17 cellular contexts compared by ENCODE assay signal in the genomic region with DNA sequence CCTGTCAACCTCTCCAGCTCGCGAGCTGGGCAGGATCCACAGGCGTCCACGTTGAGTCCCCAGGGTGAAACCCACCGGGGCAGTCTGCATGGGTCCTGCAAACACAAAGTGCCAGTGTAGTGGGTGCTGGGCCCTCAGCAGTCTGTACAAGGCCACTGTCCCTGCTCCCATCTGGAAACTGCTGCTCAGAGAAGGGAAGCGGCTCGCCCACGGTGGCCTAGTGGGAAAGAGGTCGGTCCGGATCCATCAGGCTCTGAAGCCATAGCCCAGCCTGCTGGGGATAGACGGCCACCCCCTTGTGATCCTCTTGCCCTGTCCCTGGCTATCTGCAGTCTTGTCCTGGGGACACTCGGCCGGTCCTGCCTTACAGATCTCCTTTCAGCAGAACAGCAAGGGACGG. TPM values are rescaled to one million over a fixed set of nuclear protein-coding genes. Genes with fewer than 3 reads are reported as not detected.
DNase-seq lines count a peak whose midpoint lies in the region; ATAC-seq, FAIRE-seq and TF ChIP-seq lines count a peak whose summit lies in the region.
"Had no signal": no experiment of that assay in that cellular context is flagged by ENCODE, and none has a peak within 500 bp of the region (broad histone marks: within the 10 kb centered on the region; RNA-seq: fewer than 3 reads in every experiment).

No MANE protein-coding gene starts in this region.

- DNase-seq in GM12892 (ENCODE audit: insufficient read length) (peak; percentile 8), K562 (ENCODE audit: extremely low read depth in 1 of 4, low spot score in 3 of 4) (peak in 1 of 4 experiments; percentile 34), OCI-M1 (lab: John Stamatoyannopoulos, UW) (no peak), NCI-H226 (no peak)
- DNase-seq: activated CD4-positive, alpha-beta T cell treated with anti-CD3 and anti-CD28 coated beads for 36 hours; activated CD8-positive, alpha-beta memory T cell treated with anti-CD3 and anti-CD28 coated beads, Interleukin-2, amount 10 ng/mL, durations not matched to agents 7 days and 5 days; activated effector memory CD4-positive, alpha-beta T cell treated with anti-CD3 and anti-CD28 coated beads, Interleukin-2, amount 50 U/mL, for 16 hours; COR-L47; NCI-H1105; NCI-H69; stimulated activated CD4-positive, alpha-beta T cell treated with anti-CD3 and anti-CD28 coated beads, Interleukin-2, amount 100 ng/mL, for 48 hours had no signal

- H3K27me3 ChIP-seq in K562 (ENCODE audit: control insufficient read depth in 2 of 2, insufficient read depth in 2 of 2, low read length in 2 of 2) (peaks cover 2 to 10% of the 10 kb centered on the region in 2 experiments; a peak in 2 of 5 replicates), rectal smooth muscle tissue (ENCODE audit: control insufficient read depth, insufficient read depth, low read length) (peaks cover 31% of the 10 kb centered on the region)

- TF ChIP-seq POLR2A in GM12892 (IDR thresholded peaks at IDR 0.05; ENCODE audit: low read depth, low read length), result no peak
- TF ChIP-seq POLR2A in K562 (conservative IDR thresholded peaks at IDR 0.05), result no peak

- H4K20me1 ChIP-seq in K562 (replicated peaks; ENCODE audit: control insufficient read depth, insufficient read depth, low read length), result peaks cover 9% of the 10 kb centered on the region; the same call in 1 of the 2 replicates

- H3K9ac ChIP-seq in K562 (ENCODE audit: insufficient read depth in 1 of 2, low read depth in 2 of 2, low read length in 2 of 2) (peak overlapping the region in 1 of 2 experiments; percentile 91; a peak in 2 of 4 replicates), rectal smooth muscle tissue (ENCODE audit: low read length) (no peak overlapping the region)
- H3K9ac ChIP-seq: neural progenitor cell had no signal

- FAIRE-seq in GM12892 (lab: Jason Lieb, UNC) (no peak), K562 (lab: Jason Lieb, UNC) (peak; percentile 32)
- FAIRE-seq: GM19239 had no signal

- no peaks in the 10 kb centered on the region for H3K79me2 ChIP-seq in K562 (ENCODE audit: control insufficient read depth, insufficient read depth, low read length)

- intact Hi-C loops in K562 (cut with micrococcal nuclease), result no loop called here

- CTCF ChIA-PET in K562 (lab: Yijun Ruan, JAX; ENCODE audit: low intra/inter-chr PET ratio), result no interaction called here

- BruUV-seq in K562 (replicated peaks; lab: Mats Ljungman, UMichigan), result no TSS peak

- no peak for TF ChIP-seq RAD21 in K562 (CRISPR knock-in tag; conservative IDR thresholded peaks at IDR 0.05 in 1 of 2, IDR thresholded peaks at IDR 0.05 in 1 of 2)

- in situ Hi-C loops in K562 (cut with MboI), result no loop called here

- POLR2A ChIA-PET in K562 (lab: Yijun Ruan, JAX), result interaction anchor here (0.6 to 1.6 kb wide), 4 partner anchors 11 to 101 kb away, joined by 3 to 5 read pairs (median 4); no protein-coding TSS in a partner anchor

- H3K4me3 ChIP-seq in K562, result no peak overlapping the region
- no peak overlapping the region for H3K4me3 ChIP-seq in rectal smooth muscle tissue (ENCODE audit: low read length)
- H3K4me3 ChIP-seq: neural progenitor cell had no signal

- H2AFZ ChIP-seq in K562 (ENCODE audit: low read depth, low read length), result peak overlapping the region; percentile 49; the same call in 1 of the 2 replicates
- H2AFZ ChIP-seq: neural progenitor cell had no signal

- no peak for TF ChIP-seq EP300 in K562 (IDR thresholded peaks at IDR 0.05; ENCODE audit: low read length)

- no peak for TF ChIP-seq CTCF in K562 (IDR thresholded peaks at IDR 0.05 in 2 of 3, conservative IDR thresholded peaks at IDR 0.05 in 1 of 3; ENCODE audit: insufficient read depth in 2 of 3, low read depth in 1 of 3, low read length in 3 of 3)

- no peak overlapping the region; the same call in 2 of the 3 replicates for H3K27ac ChIP-seq in K562 (ENCODE audit: extremely low read depth, low read depth, low read length)
- H3K27ac ChIP-seq in rectal smooth muscle tissue (ENCODE audit: low read depth, low read length), result peak overlapping the region; percentile 14
- H3K27ac ChIP-seq: neural progenitor cell had no signal

- peaks cover 1% of the 10 kb centered on the region for H3K9me1 ChIP-seq in K562 (ENCODE audit: control insufficient read depth, insufficient read depth, low read length)

- H3K4me2 ChIP-seq in K562 (ENCODE audit: insufficient read depth, low read length), result no peak overlapping the region
- H3K4me2 ChIP-seq: neural progenitor cell had no signal

- peak; percentile 54 for ATAC-seq in K562
- no peak for ATAC-seq in HG03025 (IDR thresholded peaks at IDR 0.05; ENCODE audit: low FRiP score, unreplicated experiment)
- ATAC-seq: activated CD4-positive, alpha-beta T cell treated with anti-CD3 and anti-CD28 coated beads for 36 hours; activated CD8-positive, alpha-beta memory T cell treated with anti-CD3 and anti-CD28 coated beads, Interleukin-2, amount 10 ng/mL, durations not matched to agents 7 days and 5 days had no signal

- WGBS in K562 (ENCODE audit: insufficient coverage, low coverage, missing lambda C conversion rate), result 41% methylated on average over 14 of the region's 14 CpGs

- H3K9me3 ChIP-seq in K562 (replicated peaks; ENCODE audit: control insufficient read depth, insufficient read depth, low read depth, low read length), result no peaks in the 10 kb centered on the region

- H3K36me3 ChIP-seq in K562 (ENCODE audit: control insufficient read depth, insufficient read depth, low read length) (no peaks in the 10 kb centered on the region), rectal smooth muscle tissue (ENCODE audit: control insufficient read depth, insufficient read depth, low read length) (no peaks in the 10 kb centered on the region)
- H3K36me3 ChIP-seq: neural progenitor cell had no signal

- H3K4me1 ChIP-seq in K562 (replicated peaks in 1 of 2; ENCODE audit: control insufficient read depth in 2 of 2, insufficient read depth in 2 of 2, low read length in 2 of 2) (peaks cover 17 to 67% of the 10 kb centered on the region in 2 experiments), rectal smooth muscle tissue (ENCODE audit: control insufficient read depth, insufficient read depth, low read length) (peaks cover 5% of the 10 kb centered on the region)

RNA-seq across cellular contexts. Expression of a gene that starts 2.6 kb away (rescaled TPM):
- polyA plus RNA-seq in GM12892 (2012; ENCODE audit: missing spikeins), result 0.42 TPM
- total RNA-seq in K562 (2011; cell fraction: chromatin; rRNA removed; ENCODE audit: low replicate concordance), result 5.2 and 12.7 TPM in 2 replicates
- 5.7 and 6.5 TPM in 2 replicates for total RNA-seq in K562 (2011; cell fraction: nucleolus; rRNA removed)
- total RNA-seq in K562 (2011; cell fraction: nucleoplasm; rRNA removed), result 4.3 and 5.3 TPM in 2 replicates
- total RNA-seq in K562 (2014; rRNA removed) (2.2 and 3.3 TPM in 2 replicates), K562 (2014; rRNA removed; fragmentation: Illumina TruSeq; extraction: Trizol) (2.3 TPM in 2 replicates), K562 (2015; rRNA removed; fragmentation: Illumina TruSeq; extraction: Trizol) (2.9 and 3.3 TPM in 2 replicates), K562 (2021) (12.0 and 12.8 TPM in 2 replicates)
- polyA plus RNA-seq in K562 (2011; rRNA removed) (7.3 and 12.0 TPM in 2 replicates), K562 (2014; fragmentation: Illumina TruSeq; extraction: Trizol) (3.8 and 4.9 TPM in 2 replicates), K562 (2014; fragmentation: Nextera tagmentation; extraction: Ambion mirVana) (under 1 TPM; 0.11 to 0.18 TPM), K562 (2014; rRNA removed) (4.7 and 6.0 TPM in 2 replicates)
- polyA plus RNA-seq in K562 (2011; cell fraction: cytosol; rRNA removed), result 8.0 and 16.3 TPM in 2 replicates
- 10.3 and 10.5 TPM in 2 replicates for polyA plus RNA-seq in K562 (2011; cell fraction: nucleus; rRNA removed)
- 5.1 and 7.3 TPM in 2 replicates for polyA plus RNA-seq in K562 (2012)
- polyA minus RNA-seq in K562 (2011; rRNA and poly(A)+ RNA removed), result 10.2 and 11.4 TPM in 2 replicates
- polyA minus RNA-seq in K562 (2011; cell fraction: cytosol; rRNA and poly(A)+ RNA removed), result 8.0 and 8.7 TPM in 2 replicates
- 1.8 and 2.6 TPM in 2 replicates for polyA minus RNA-seq in K562 (2011; cell fraction: nucleus; rRNA and poly(A)+ RNA removed)
- total RNA-seq: activated CD8-positive, alpha-beta memory T cell treated with anti-CD3 and anti-CD28 coated beads, Interleukin-2, amount 10 ng/mL, durations not matched to agents 7 days and 5 days; HT-29 had no signal

RNA-seq across cellular contexts. Expression of a gene that starts 16.1 kb away (rescaled TPM):
- 25.2 TPM for polyA plus RNA-seq in GM12892 (2012; ENCODE audit: missing spikeins)
- total RNA-seq in K562 (2011; cell fraction: chromatin; rRNA removed; ENCODE audit: low replicate concordance), result 117 and 251 TPM in 2 replicates
- 298 and 302 TPM in 2 replicates for total RNA-seq in K562 (2011; cell fraction: nucleolus; rRNA removed)
- total RNA-seq in K562 (2011; cell fraction: nucleoplasm; rRNA removed), result 179 and 217 TPM in 2 replicates
- total RNA-seq in K562 (2014; rRNA removed) (161 and 172 TPM in 2 replicates), K562 (2014; rRNA removed; fragmentation: Illumina TruSeq; extraction: Trizol) (58.6 and 93.5 TPM in 2 replicates), K562 (2015; rRNA removed; fragmentation: Illumina TruSeq; extraction: Trizol) (87.1 and 91.3 TPM in 2 replicates), K562 (2021) (149 and 152 TPM in 2 replicates)
- polyA plus RNA-seq in K562 (2011; rRNA removed) (127 and 145 TPM in 2 replicates), K562 (2014; fragmentation: Illumina TruSeq; extraction: Trizol) (215 and 268 TPM in 2 replicates), K562 (2014; fragmentation: Nextera tagmentation; extraction: Ambion mirVana) (1 to 10 TPM; 2.3 to 3.6 TPM), K562 (2014; rRNA removed) (165 and 173 TPM in 2 replicates)
- 193 and 267 TPM in 2 replicates for polyA plus RNA-seq in K562 (2011; cell fraction: cytosol; rRNA removed)
- 120 and 140 TPM in 2 replicates for polyA plus RNA-seq in K562 (2011; cell fraction: nucleus; rRNA removed)
- 107 and 221 TPM in 2 replicates for polyA plus RNA-seq in K562 (2012)
- 62.5 and 83.9 TPM in 2 replicates for polyA minus RNA-seq in K562 (2011; rRNA and poly(A)+ RNA removed)
- 76.8 and 77.8 TPM in 2 replicates for polyA minus RNA-seq in K562 (2011; cell fraction: cytosol; rRNA and poly(A)+ RNA removed)
- 36.1 and 44.7 TPM in 2 replicates for polyA minus RNA-seq in K562 (2011; cell fraction: nucleus; rRNA and poly(A)+ RNA removed)

RNA-seq across cellular contexts. Expression of a gene that starts 21.3 kb away (rescaled TPM):
- 7.9 TPM for polyA plus RNA-seq in GM12892 (2012; ENCODE audit: missing spikeins)
- total RNA-seq in K562 (2011; cell fraction: chromatin; rRNA removed; ENCODE audit: low replicate concordance), result 0.09 and 0.16 TPM in 2 replicates
- total RNA-seq in K562 (2011; cell fraction: nucleolus; rRNA removed), result under 0.01 and 0.13 TPM in 2 replicates
- total RNA-seq in K562 (2011; cell fraction: nucleoplasm; rRNA removed), result 0.15 TPM in 1 of 2 replicates, not detected in the other
- total RNA-seq in K562 (2014; rRNA removed) (0.09 TPM in 1 of 2 replicates, not detected in the other), K562 (2014; rRNA removed; fragmentation: Illumina TruSeq; extraction: Trizol) (0.04 TPM in 1 of 2 replicates, not detected in the other), K562 (2015; rRNA removed; fragmentation: Illumina TruSeq; extraction: Trizol) (0.04 TPM in 2 replicates), K562 (2021) (0.11 and 0.20 TPM in 2 replicates)
- polyA plus RNA-seq in K562 (2011; rRNA removed) (0.08 and 0.12 TPM in 2 replicates), K562 (2014; fragmentation: Illumina TruSeq; extraction: Trizol) (0.04 TPM in 2 replicates), K562 (2014; fragmentation: Nextera tagmentation; extraction: Ambion mirVana) (under 1 TPM in 1 of 2 experiments, not detected in 1; 0.01 TPM), K562 (2014; rRNA removed) (0.07 TPM in 1 of 2 replicates, not detected in the other)
- polyA plus RNA-seq in K562 (2011; cell fraction: cytosol; rRNA removed), result 0.15 and 0.27 TPM in 2 replicates
- 0.04 and 0.22 TPM in 2 replicates for polyA plus RNA-seq in K562 (2011; cell fraction: nucleus; rRNA removed)
- 0.10 and 0.53 TPM in 2 replicates for polyA plus RNA-seq in K562 (2012)
- polyA minus RNA-seq in K562 (2011; rRNA and poly(A)+ RNA removed), result 0.03 TPM in 1 of 2 replicates, not detected in the other
- polyA minus RNA-seq in K562 (2011; cell fraction: cytosol; rRNA and poly(A)+ RNA removed), result not detected in 2 replicates
- polyA minus RNA-seq in K562 (2011; cell fraction: nucleus; rRNA and poly(A)+ RNA removed), result not detected in 2 replicates
- total RNA-seq: activated CD8-positive, alpha-beta memory T cell treated with anti-CD3 and anti-CD28 coated beads, Interleukin-2, amount 10 ng/mL, durations not matched to agents 7 days and 5 days; LHCN-M2 had no signal

RNA-seq across cellular contexts. Expression of a gene that starts 59.3 kb away (rescaled TPM):
- polyA plus RNA-seq in GM12892 (2012; ENCODE audit: missing spikeins), result 28.2 TPM
- 53.5 and 114 TPM in 2 replicates for total RNA-seq in K562 (2011; cell fraction: chromatin; rRNA removed; ENCODE audit: low replicate concordance)
- 73.2 and 78.7 TPM in 2 replicates for total RNA-seq in K562 (2011; cell fraction: nucleolus; rRNA removed)
- total RNA-seq in K562 (2011; cell fraction: nucleoplasm; rRNA removed), result 57.0 and 59.8 TPM in 2 replicates
- total RNA-seq in K562 (2014; rRNA removed), result 73.2 and 106 TPM in 2 replicates
- 16.2 and 18.1 TPM in 2 replicates for total RNA-seq in K562 (2014; rRNA removed; fragmentation: Illumina TruSeq; extraction: Trizol)
- 49.9 and 50.8 TPM in 2 replicates for total RNA-seq in K562 (2015; rRNA removed; fragmentation: Illumina TruSeq; extraction: Trizol)
- 106 and 110 TPM in 2 replicates for total RNA-seq in K562 (2021)
- 44.5 and 67.3 TPM in 2 replicates for polyA plus RNA-seq in K562 (2011; rRNA removed)
- 73.0 and 146 TPM in 2 replicates for polyA plus RNA-seq in K562 (2011; cell fraction: cytosol; rRNA removed)
- 65.8 and 104 TPM in 2 replicates for polyA plus RNA-seq in K562 (2011; cell fraction: nucleus; rRNA removed)
- polyA plus RNA-seq in K562 (2012), result 77.3 and 87.1 TPM in 2 replicates
- polyA plus RNA-seq in K562 (2014; fragmentation: Illumina TruSeq; extraction: Trizol), result 72.3 and 101 TPM in 2 replicates
- 1 to 10 TPM; 1.4 to 4.8 TPM for polyA plus RNA-seq in K562 (2014; fragmentation: Nextera tagmentation; extraction: Ambion mirVana)
- polyA plus RNA-seq in K562 (2014; rRNA removed), result 87.3 and 89.9 TPM in 2 replicates
- polyA minus RNA-seq in K562 (2011; rRNA and poly(A)+ RNA removed), result 10.3 and 19.1 TPM in 2 replicates
- 38.4 and 40.7 TPM in 2 replicates for polyA minus RNA-seq in K562 (2011; cell fraction: cytosol; rRNA and poly(A)+ RNA removed)
- 17.5 and 20.0 TPM in 2 replicates for polyA minus RNA-seq in K562 (2011; cell fraction: nucleus; rRNA and poly(A)+ RNA removed)
